ENCODE assay signal across 10 cellular contexts in the genomic region with DNA sequence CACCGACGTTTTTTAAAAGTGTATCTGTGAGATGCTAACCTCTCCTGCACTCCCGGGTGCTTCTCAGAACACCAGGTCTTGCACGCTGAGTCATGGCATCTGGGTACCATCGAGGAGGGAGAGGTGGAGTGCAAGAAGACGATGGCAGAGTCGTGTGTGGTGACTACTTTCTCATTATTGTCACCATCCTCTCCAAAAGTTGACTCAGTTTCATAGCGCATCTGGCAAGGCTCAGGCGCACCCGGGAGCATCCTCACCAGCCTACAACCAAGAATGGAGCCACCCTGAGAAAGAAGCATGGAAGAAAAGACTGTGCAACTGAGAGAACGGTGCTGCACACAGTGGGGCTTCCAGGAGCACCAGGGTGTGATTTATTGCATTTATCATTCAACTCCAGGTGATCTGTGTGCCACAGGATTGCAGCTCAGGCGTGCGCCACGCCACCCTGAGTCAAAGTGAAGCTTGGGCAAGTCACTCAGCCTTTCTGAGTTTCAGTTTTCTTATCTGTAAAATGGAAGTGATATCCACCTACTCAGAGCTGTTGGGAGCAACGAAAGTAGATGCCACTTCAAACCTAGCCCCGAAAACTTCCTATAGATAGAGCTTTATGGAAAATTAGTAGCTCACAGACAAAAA.
DNase-seq lines count a peak whose midpoint lies in the region; ATAC-seq and TF ChIP-seq lines count a peak whose summit lies in the region.
"Had no signal": no experiment of that assay in that cellular context is flagged by ENCODE, and none has a peak within 500 bp of the region (broad histone marks: within the 10 kb centered on the region; RNA-seq: fewer than 3 reads in every experiment).

No MANE protein-coding gene starts in this region.

- H3K4me3 Mint-ChIP-seq in natural killer cell treated with Interleukin-12 subunit alpha and Interleukin-12 subunit beta and Interleukin-15 and Interleukin-18, amount 100 ng/mL, for 72 hours, result peak overlapping the region; percentile 20
- H3K4me3 Mint-ChIP-seq in natural killer cell (no peak overlapping the region), type B pancreatic cell (no peak overlapping the region)
- H3K4me3 Mint-ChIP-seq in activated T-cell treated with anti-CD3 and anti-CD28 coated beads, Interleukin-2, amount 50 U/mL, for 24 hours, result no peak overlapping the region

- H3K9me3 ChIP-seq in spleen (peaks cover 6 to 39% (median 32%) of the 10 kb centered on the region in 8 donors), aorta (ENCODE audit: control insufficient read depth, low read length) (no peaks in the 10 kb centered on the region)

- no peaks in the 10 kb centered on the region for H3K36me3 ChIP-seq in spleen
- no peaks in the 10 kb centered on the region for H3K36me3 ChIP-seq in aorta (ENCODE audit: control insufficient read depth in 1 of 2, insufficient read depth in 2 of 2, low read length in 1 of 2)
- H3K36me3 ChIP-seq: breast epithelium had no signal

- H3K4me1 ChIP-seq in spleen, result no peaks in the 10 kb centered on the region
- no peaks in the 10 kb centered on the region for H3K4me1 ChIP-seq in aorta (ENCODE audit: control insufficient read depth in 1 of 2, insufficient read depth in 2 of 2, low read length in 2 of 2)
- H3K4me1 ChIP-seq: breast epithelium had no signal

- ATAC-seq in natural killer cell treated with Interleukin-12 subunit alpha and Interleukin-12 subunit beta and Interleukin-15 and Interleukin-18, amount 100 ng/mL, for 72 hours, result peak in 1 of 2 donors; percentile 55
- ATAC-seq in natural killer cell, result no peak
- no peak for ATAC-seq in aorta (ENCODE audit: low FRiP score)
- ATAC-seq in HG03520 (IDR thresholded peaks at IDR 0.05; ENCODE audit: unreplicated experiment), result no peak

- peaks cover 12% of the 10 kb centered on the region for H3K36me3 Mint-ChIP-seq in natural killer cell treated with Interleukin-12 subunit alpha and Interleukin-12 subunit beta and Interleukin-15 and Interleukin-18, amount 100 ng/mL, for 72 hours
- H3K36me3 Mint-ChIP-seq in natural killer cell (peaks cover 14% of the 10 kb centered on the region), type B pancreatic cell (peaks cover 3% of the 10 kb centered on the region)
- peaks cover 9% of the 10 kb centered on the region for H3K36me3 Mint-ChIP-seq in activated T-cell treated with anti-CD3 and anti-CD28 coated beads, Interleukin-2, amount 50 U/mL, for 24 hours (ENCODE audit: low read depth)

- no peak for TF ChIP-seq POLR2A in spleen (IDR thresholded peaks at IDR 0.05)

- H3K27me3 ChIP-seq in spleen (replicated peaks in 1 of 7) (peaks cover 0 to 13% (median 0%) of the 10 kb centered on the region in 7 donors), aorta (ENCODE audit: control insufficient read depth in 1 of 2, insufficient read depth in 2 of 2, low read length in 1 of 2) (no peaks in the 10 kb centered on the region)
- H3K27me3 ChIP-seq: breast epithelium had no signal

- no peak overlapping the region for H3K27ac ChIP-seq in spleen
- H3K27ac ChIP-seq in aorta (ENCODE audit: low read depth in 1 of 2, low read length in 2 of 2), result no peak overlapping the region
- H3K27ac ChIP-seq: breast epithelium had no signal

- TF ChIP-seq CTCF in natural killer cell (IDR thresholded peaks at IDR 0.05) (no peak), spleen (IDR thresholded peaks at IDR 0.05 in 8 of 11, conservative IDR thresholded peaks at IDR 0.05 in 3 of 11) (no peak), type B pancreatic cell (conservative IDR thresholded peaks at IDR 0.05) (no peak)

- DNase-seq in natural killer cell treated with Interleukin-12 subunit alpha and Interleukin-12 subunit beta and Interleukin-15 and Interleukin-18, amount 100 ng/mL, for 72 hours (ENCODE audit: low spot score), result no peak
- DNase-seq in natural killer cell, result no peak
- DNase-seq in activated T-cell treated with anti-CD3 and anti-CD28 coated beads, Interleukin-2, amount 50 U/mL, for 24 hours, result peak; percentile 76
- peak; percentile 43 for DNase-seq in spleen
- DNase-seq in aorta, result peak; percentile 12 to 35
- DNase-seq in type B pancreatic cell (ENCODE audit: extremely low spot score, unreplicated experiment), result no peak
- no peak for DNase-seq in kidney tubule cell (ENCODE audit: low spot score)
- DNase-seq: DMS79 treated with DMSO at 0.1 percent for 48 hours had no signal

- peaks cover 0 to 4% of the 10 kb centered on the region in 2 donors for H3K4me1 Mint-ChIP-seq in natural killer cell treated with Interleukin-12 subunit alpha and Interleukin-12 subunit beta and Interleukin-15 and Interleukin-18, amount 100 ng/mL, for 72 hours (ENCODE audit: low read depth in 2 of 2)
- H3K4me1 Mint-ChIP-seq in natural killer cell (no peaks in the 10 kb centered on the region), type B pancreatic cell (ENCODE audit: unreplicated experiment) (peaks cover 10% of the 10 kb centered on the region)
- peaks cover 26% of the 10 kb centered on the region for H3K4me1 Mint-ChIP-seq in activated T-cell treated with anti-CD3 and anti-CD28 coated beads, Interleukin-2, amount 50 U/mL, for 24 hours (ENCODE audit: low read depth)

- no peak overlapping the region for H3K4me3 ChIP-seq in spleen
- no peak overlapping the region for H3K4me3 ChIP-seq in aorta (ENCODE audit: low read length in 2 of 2)
- H3K4me3 ChIP-seq: breast epithelium had no signal

- no peak overlapping the region for H3K27ac Mint-ChIP-seq in natural killer cell treated with Interleukin-12 subunit alpha and Interleukin-12 subunit beta and Interleukin-15 and Interleukin-18, amount 100 ng/mL, for 72 hours
- H3K27ac Mint-ChIP-seq in natural killer cell (no peak overlapping the region), type B pancreatic cell (no peak overlapping the region)
- peak overlapping the region; percentile 81 for H3K27ac Mint-ChIP-seq in activated T-cell treated with anti-CD3 and anti-CD28 coated beads, Interleukin-2, amount 50 U/mL, for 24 hours

- peaks cover 9% of the 10 kb centered on the region for H3K9me3 Mint-ChIP-seq in natural killer cell treated with Interleukin-12 subunit alpha and Interleukin-12 subunit beta and Interleukin-15 and Interleukin-18, amount 100 ng/mL, for 72 hours
- H3K9me3 Mint-ChIP-seq in natural killer cell (peaks cover 3 to 13% of the 10 kb centered on the region in 2 donors), type B pancreatic cell (peaks cover 16% of the 10 kb centered on the region)
- peaks cover 20% of the 10 kb centered on the region for H3K9me3 Mint-ChIP-seq in activated T-cell treated with anti-CD3 and anti-CD28 coated beads, Interleukin-2, amount 50 U/mL, for 24 hours

- intact Hi-C loops in natural killer cell (cut with micrococcal nuclease), result no loop called here
- intact Hi-C loops in spleen (cut with DNase I; ENCODE audit: low total_unique reads), result no loop called here
- intact Hi-C loops in aorta (cut with DNase I), result no loop called here

- peaks cover 18 to 25% of the 10 kb centered on the region in 2 donors for H3K27me3 Mint-ChIP-seq in natural killer cell treated with Interleukin-12 subunit alpha and Interleukin-12 subunit beta and Interleukin-15 and Interleukin-18, amount 100 ng/mL, for 72 hours
- peaks cover 10 to 15% of the 10 kb centered on the region in 2 donors for H3K27me3 Mint-ChIP-seq in natural killer cell (ENCODE audit: low read depth in 2 of 2)
- peaks cover 54% of the 10 kb centered on the region for H3K27me3 Mint-ChIP-seq in activated T-cell treated with anti-CD3 and anti-CD28 coated beads, Interleukin-2, amount 50 U/mL, for 24 hours
- peaks cover 13% of the 10 kb centered on the region for H3K27me3 Mint-ChIP-seq in type B pancreatic cell

- 59 to 77% (median 75%) methylated on average over 16 of the region's 16 CpGs for WGBS in spleen, 5 donors
- 84 to 88% methylated on average over 16 of the region's 16 CpGs for WGBS in aorta, 2 donors

Comparison
In these comparisons a context has a peak if more than half of its experiments do, and no peak if none do; other contexts are left out.
1. DNase-seq: peak in activated T-cell treated with anti-CD3 and anti-CD28 coated beads, Interleukin-2, amount 50 U/mL, for 24 hours (single experiment), spleen (single experiment) and aorta (2 of 2); none in natural killer cell treated with Interleukin-12 subunit alpha and Interleukin-12 subunit beta and Interleukin-15 and Interleukin-18, amount 100 ng/mL, for 72 hours (single experiment), natural killer cell (single experiment), type B pancreatic cell (single experiment) and kidney tubule cell (single experiment).